Comparison of ENCODE assay signal across 14 cellular contexts in the genomic region with DNA sequence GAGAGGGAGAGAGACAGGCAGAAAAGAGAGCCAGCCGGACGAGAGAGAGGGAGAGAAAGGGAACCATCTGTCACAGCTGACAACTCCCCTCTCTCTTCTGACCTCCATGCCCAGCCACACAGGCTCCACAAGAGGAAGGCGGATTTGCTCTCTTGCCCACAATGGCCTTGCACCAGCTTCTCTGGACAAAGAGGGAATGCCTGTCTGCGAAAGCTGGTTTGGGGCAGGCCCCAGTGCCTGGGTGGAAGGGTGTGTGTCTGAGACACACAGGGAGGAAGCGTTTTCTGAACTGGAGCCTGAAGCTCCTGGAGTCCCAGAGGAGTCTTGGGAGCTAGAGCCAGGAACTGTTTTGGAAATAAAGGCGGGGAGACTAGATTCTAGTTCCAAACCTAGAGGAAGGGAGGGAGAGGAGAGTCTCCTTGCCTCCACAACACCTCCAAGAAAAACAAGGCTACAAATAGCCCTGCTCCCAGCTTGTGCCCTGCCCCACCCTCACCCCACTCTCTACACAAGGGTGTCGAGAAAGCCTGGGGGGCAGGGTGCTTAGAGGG. TPM values are rescaled to one million over a fixed set of nuclear protein-coding genes. Genes with fewer than 3 reads are reported as not detected.
DNase-seq lines count a peak whose midpoint lies in the region; ATAC-seq and TF ChIP-seq lines count a peak whose summit lies in the region.
"Had no signal": no experiment of that assay in that cellular context is flagged by ENCODE, and none has a peak within 500 bp of the region (broad histone marks: within the 10 kb centered on the region; RNA-seq: fewer than 3 reads in every experiment).

No MANE protein-coding gene starts in this region.

- no peak for TF ChIP-seq CTCF in testis (IDR thresholded peaks at IDR 0.05)
- no peak for TF ChIP-seq CTCF in body of pancreas (IDR thresholded peaks at IDR 0.05)

- no peak for ATAC-seq in HG03378 (IDR thresholded peaks at IDR 0.05; ENCODE audit: unreplicated experiment)
- ATAC-seq in body of pancreas: no peak
- ATAC-seq: stimulated activated naive CD8-positive, alpha-beta T cell treated with anti-CD3 and anti-CD28 coated beads, Interleukin-15, Interleukin-2, amounts not matched to agents 100 U/mL and 50 U/mL, for 24 hours had no signal

- H3K36me3 ChIP-seq in NT2/D1 (ENCODE audit: insufficient read depth, insufficient read length, low read length) (no peaks in the 10 kb centered on the region), muscle layer of duodenum (ENCODE audit: control insufficient read depth in 1 of 2, insufficient read depth in 2 of 2, low read length in 2 of 2) (no peaks in the 10 kb centered on the region), testis (ENCODE audit: low read depth, missing control alignments) (no peaks in the 10 kb centered on the region), body of pancreas (replicated peaks in 1 of 2; ENCODE audit: insufficient read depth in 1 of 2, low read depth in 2 of 2) (no peaks in the 10 kb centered on the region)

- no peak overlapping the region for H3K4me3 Mint-ChIP-seq in activated naive CD4-positive, alpha-beta T cell treated with anti-CD3 and anti-CD28 coated beads, Interleukin-2, amount 10 ng/mL, durations not matched to agents 7 days and 5 days
- H3K4me3 Mint-ChIP-seq: activated naive CD8-positive, alpha-beta T cell treated with anti-CD3 and anti-CD28 coated beads for 36 hours; IgD-negative memory B cell had no signal

- H3K27me3 ChIP-seq in NT2/D1 (ENCODE audit: insufficient read depth, insufficient read length): no peaks in the 10 kb centered on the region
- H3K27me3 ChIP-seq in muscle layer of duodenum (ENCODE audit: low read depth, low read length): no peaks in the 10 kb centered on the region
- no peaks in the 10 kb centered on the region for H3K27me3 ChIP-seq in testis
- no peaks in the 10 kb centered on the region for H3K27me3 ChIP-seq in body of pancreas

- no peaks in the 10 kb centered on the region for H3K9me3 Mint-ChIP-seq in activated naive CD4-positive, alpha-beta T cell treated with anti-CD3 and anti-CD28 coated beads, Interleukin-2, amount 10 ng/mL, durations not matched to agents 7 days and 5 days
- H3K9me3 Mint-ChIP-seq: activated naive CD8-positive, alpha-beta T cell treated with anti-CD3 and anti-CD28 coated beads for 36 hours had no signal

- peaks cover 11% of the 10 kb centered on the region for H3K27me3 Mint-ChIP-seq in activated naive CD4-positive, alpha-beta T cell treated with anti-CD3 and anti-CD28 coated beads, Interleukin-2, amount 10 ng/mL, durations not matched to agents 7 days and 5 days

- H3K4me3 ChIP-seq in NT2/D1 (ENCODE audit: insufficient read length, low read depth) (no peak overlapping the region), muscle layer of duodenum (ENCODE audit: low read depth in 1 of 2, low read length in 2 of 2) (peak overlapping the region in 1 of 2 donors; percentile 40), testis (no peak overlapping the region), body of pancreas (no peak overlapping the region)

- no peaks in the 10 kb centered on the region for H3K36me3 Mint-ChIP-seq in activated naive CD4-positive, alpha-beta T cell treated with anti-CD3 and anti-CD28 coated beads, Interleukin-2, amount 10 ng/mL, durations not matched to agents 7 days and 5 days
- H3K36me3 Mint-ChIP-seq: activated naive CD8-positive, alpha-beta T cell treated with anti-CD3 and anti-CD28 coated beads for 36 hours; IgD-negative memory B cell had no signal

- peak overlapping the region; percentile 50 for H3K9ac ChIP-seq in NT2/D1 (ENCODE audit: insufficient read length, low read depth)

- H3K4me1 Mint-ChIP-seq in activated naive CD4-positive, alpha-beta T cell treated with anti-CD3 and anti-CD28 coated beads, Interleukin-2, amount 10 ng/mL, durations not matched to agents 7 days and 5 days: no peaks in the 10 kb centered on the region
- H3K4me1 Mint-ChIP-seq: activated naive CD8-positive, alpha-beta T cell treated with anti-CD3 and anti-CD28 coated beads for 36 hours had no signal

- DNase-seq in NT2/D1 (ENCODE audit: low read depth, low spot score) (no peak), fibroblast of gingiva (ENCODE audit: low read depth) (peak; percentile 21), testis (peak; percentile 54), NCI-H510A (lab: John Stamatoyannopoulos, UW) (no peak), body of pancreas (no peak)
- no peak for DNase-seq in activated naive CD4-positive, alpha-beta T cell treated with anti-CD3 and anti-CD28 coated beads, Interleukin-2, amount 10 ng/mL, durations not matched to agents 7 days and 5 days
- DNase-seq: activated naive CD8-positive, alpha-beta T cell treated with anti-CD3 and anti-CD28 coated beads for 36 hours; NCI-H510A treated with DMSO at 0.1 percent for 48 hours; stimulated activated CD4-positive, alpha-beta T cell treated with anti-CD3 and anti-CD28 coated beads, Interleukin-4, amount 100 ng/mL, for 4 hours; stimulated activated naive CD8-positive, alpha-beta T cell treated with anti-CD3 and anti-CD28 coated beads, Interleukin-15, Interleukin-2, amounts not matched to agents 100 U/mL and 50 U/mL, for 24 hours had no signal

- TF ChIP-seq POLR2A in testis (IDR thresholded peaks at IDR 0.05) (no peak), body of pancreas (IDR thresholded peaks at IDR 0.05) (no peak)

- intact Hi-C loops in testis (cut with DNase I; ENCODE audit: low total_unique reads) (no loop called here), body of pancreas (cut with DNase I) (no loop called here)

- peaks cover 5% of the 10 kb centered on the region for H3K4me1 ChIP-seq in NT2/D1 (ENCODE audit: insufficient read depth, insufficient read length)
- peaks cover 0 to 22% of the 10 kb centered on the region in 2 donors for H3K4me1 ChIP-seq in muscle layer of duodenum (ENCODE audit: control insufficient read depth in 1 of 2, insufficient read depth in 2 of 2, low read length in 2 of 2)
- H3K4me1 ChIP-seq in testis: peaks cover 29% of the 10 kb centered on the region
- no peaks in the 10 kb centered on the region for H3K4me1 ChIP-seq in body of pancreas

- CTCF ChIA-PET in activated naive CD4-positive, alpha-beta T cell treated with anti-CD3 and anti-CD28 coated beads, Interleukin-2, amount 10 ng/mL, durations not matched to agents 7 days and 5 days (lab: Charles Lee): interaction anchor here (1.6 kb wide), 1 partner anchor 12 kb away, joined by 5 read pairs; no protein-coding TSS in a partner anchor

- H3K27ac ChIP-seq in muscle layer of duodenum (ENCODE audit: low read length): peak overlapping the region; percentile 3
- H3K27ac ChIP-seq in testis: peak overlapping the region; percentile 42 to 76
- no peak overlapping the region for H3K27ac ChIP-seq in body of pancreas
- H3K27ac ChIP-seq: C4-2B had no signal

- H3K27ac Mint-ChIP-seq in activated naive CD4-positive, alpha-beta T cell treated with anti-CD3 and anti-CD28 coated beads, Interleukin-2, amount 10 ng/mL, durations not matched to agents 7 days and 5 days: no peak overlapping the region
- H3K27ac Mint-ChIP-seq: activated naive CD8-positive, alpha-beta T cell treated with anti-CD3 and anti-CD28 coated beads for 36 hours; IgD-negative memory B cell had no signal

- 44% methylated on average over 7 of the region's 7 CpGs for WGBS in testis, 2 donors
- WGBS in body of pancreas, 2 donors: 63% methylated on average over 7 of the region's 7 CpGs

- no peaks in the 10 kb centered on the region for H3K9me3 ChIP-seq in NT2/D1 (ENCODE audit: insufficient read depth, low read length)
- no peaks in the 10 kb centered on the region for H3K9me3 ChIP-seq in muscle layer of duodenum (ENCODE audit: control insufficient read depth in 1 of 2, low read length in 2 of 2)
- H3K9me3 ChIP-seq in testis: no peaks in the 10 kb centered on the region
- H3K9me3 ChIP-seq in body of pancreas: no peaks in the 10 kb centered on the region

RNA-seq across cellular contexts. Expression of gene C1QTNF2, which starts 12.5 kb away (rescaled TPM):
- total RNA-seq in testis (1 to 10 TPM; 6.4 to 8.2 TPM), body of pancreas (under 1 TPM in 1 of 2 donors, not detected in 1; 0.26 TPM)
- polyA plus RNA-seq in testis (ENCODE audit: insufficient read depth, low read depth, low replicate concordance): 3.7 TPM
- total RNA-seq: activated naive CD8-positive, alpha-beta T cell treated with anti-CD3 and anti-CD28 coated beads for 36 hours had no signal
- polyA plus RNA-seq: IgD-negative memory B cell had no signal

RNA-seq across cellular contexts. Expression of gene FAM200C, which starts 41.9 kb away (rescaled TPM):
- total RNA-seq in testis: 10 to 100 TPM; 10.6 to 11.1 TPM
- 5.5 TPM for polyA plus RNA-seq in testis (ENCODE audit: insufficient read depth, low read depth, low replicate concordance)
- total RNA-seq in body of pancreas: 1 to 10 TPM; 4.6 to 6.0 TPM

RNA-seq across cellular contexts. Expression of gene CCNJL, which starts 45.6 kb away (rescaled TPM):
- total RNA-seq in testis (10 to 100 TPM; 41.4 to 47.0 TPM), body of pancreas (under 1 TPM; 0.26 to 0.66 TPM)
- polyA plus RNA-seq in testis (ENCODE audit: insufficient read depth, low read depth, low replicate concordance): 23.6 TPM
- total RNA-seq: activated naive CD8-positive, alpha-beta T cell treated with anti-CD3 and anti-CD28 coated beads for 36 hours had no signal
- polyA plus RNA-seq: IgD-negative memory B cell had no signal

Comparison
In these comparisons a context has a peak if more than half of its experiments do, and no peak if none do; other contexts are left out.
1. DNase-seq: peak in fibroblast of gingiva (single experiment) and testis (single experiment); none in NT2/D1 (single experiment), NCI-H510A (single experiment), activated naive CD4-positive, alpha-beta T cell treated with anti-CD3 and anti-CD28 coated beads, Interleukin-2, amount 10 ng/mL, durations not matched to agents 7 days and 5 days (single experiment) and body of pancreas (0 of 4).
2. H3K27ac ChIP-seq: peak in muscle layer of duodenum (single experiment) and testis (2 of 2); none in body of pancreas (0 of 4).
3. RNA of gene C1QTNF2, which starts 12.5 kb away (total RNA-seq): 6.4 to 8.2 TPM in testis; 0.26 TPM in body of pancreas; every median in the first group is over 4 times any median in the second.
4. RNA of gene CCNJL, which starts 45.6 kb away (total RNA-seq): 41.4 to 47.0 TPM in testis; 0.26 to 0.66 TPM in body of pancreas; every median in the first group is over 10 times any median in the second.